ENCODE assay signal across 27 cellular contexts in the genomic region with DNA sequence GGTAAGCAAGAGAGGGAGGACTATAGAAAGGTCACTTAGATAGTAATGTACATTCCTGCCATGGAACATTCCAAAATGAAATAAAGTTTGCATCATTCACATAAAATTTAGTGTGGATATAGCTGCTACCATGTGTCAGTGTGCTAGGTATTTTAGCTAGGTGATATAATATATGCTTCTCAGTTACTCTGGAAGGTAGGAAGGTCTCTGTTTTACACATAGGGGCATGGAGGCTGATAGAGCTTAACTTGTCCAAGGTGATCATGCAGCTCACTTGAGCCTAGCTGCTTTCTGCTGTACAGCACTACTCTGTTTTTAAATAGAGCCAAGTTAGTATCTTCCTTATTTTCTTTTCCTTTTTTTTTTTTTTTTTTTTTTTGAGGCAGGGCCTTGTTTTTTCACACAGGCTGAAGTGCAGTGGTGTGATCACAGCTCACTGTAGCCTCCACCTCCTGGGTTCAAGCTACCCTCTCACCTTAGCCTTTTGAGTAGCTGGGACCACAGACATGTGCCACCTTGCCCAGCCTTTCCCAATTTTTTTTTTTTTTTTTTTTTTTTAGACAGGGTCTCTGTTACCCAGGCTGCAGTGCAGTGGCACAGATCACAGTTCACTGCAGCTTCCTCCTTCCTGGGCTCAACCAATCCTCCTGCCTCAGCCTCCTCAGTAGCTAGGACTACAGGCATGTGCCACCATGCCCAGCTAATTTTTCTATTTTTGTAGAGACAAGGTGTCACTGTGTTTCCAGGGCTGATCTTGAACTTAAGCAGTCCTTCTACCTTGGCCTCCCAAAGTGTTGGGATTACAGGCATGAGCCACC. TPM values are rescaled to one million over a fixed set of nuclear protein-coding genes. Genes with fewer than 3 reads are reported as not detected.
DNase-seq lines count a peak whose midpoint lies in the region; ATAC-seq and TF ChIP-seq lines count a peak whose summit lies in the region.
"Had no signal": no experiment of that assay in that cellular context is flagged by ENCODE, and none has a peak within 500 bp of the region (broad histone marks: within the 10 kb centered on the region; RNA-seq: fewer than 3 reads in every experiment).

No MANE protein-coding gene starts in this region.

- H3F3A ChIP-seq in GM23338 (replicated peaks; ENCODE audit: low read depth), result peaks cover 4% of the 10 kb centered on the region; the same call in 1 of the 2 replicates

- H3K9me3 Mint-ChIP-seq in activated T-cell treated with anti-CD3 and anti-CD28 coated beads, Interleukin-2, amount 50 U/mL, for 72 hours, result no peaks in the 10 kb centered on the region
- H3K9me3 Mint-ChIP-seq in GM23338, result no peaks in the 10 kb centered on the region
- H3K9me3 Mint-ChIP-seq: stimulated activated naive CD8-positive, alpha-beta T cell treated with anti-CD3 and anti-CD28 coated beads, Interleukin-15, Interleukin-2, amounts not matched to agents 100 ng/mL and 50 ng/mL, for 24 hours had no signal

- H3K9me3 ChIP-seq in SK-N-MC (ENCODE audit: low read depth, low read length), result no peaks in the 10 kb centered on the region
- H3K9me3 ChIP-seq: colonic mucosa, SK-N-SH, tibial artery had no signal

- H3K27me3 Mint-ChIP-seq in activated T-cell treated with anti-CD3 and anti-CD28 coated beads, Interleukin-2, amount 50 U/mL, for 72 hours (ENCODE audit: low read depth), result no peaks in the 10 kb centered on the region
- peaks cover 7% of the 10 kb centered on the region for H3K27me3 Mint-ChIP-seq in GM23338 (ENCODE audit: insufficient read depth, low read depth, poor library complexity)
- H3K27me3 Mint-ChIP-seq: stimulated activated naive CD8-positive, alpha-beta T cell treated with anti-CD3 and anti-CD28 coated beads, Interleukin-15, Interleukin-2, amounts not matched to agents 100 ng/mL and 50 ng/mL, for 24 hours had no signal

- no peaks in the 10 kb centered on the region for H3K27me3 ChIP-seq in GM23338 (ENCODE audit: insufficient read depth)
- H3K27me3 ChIP-seq: colonic mucosa, tibial artery had no signal

- TF ChIP-seq CTCF in GM23338 (conservative IDR thresholded peaks at IDR 0.05; ENCODE audit: low read depth in 2 of 2), result no peak
- TF ChIP-seq CTCF in omental fat pad (IDR thresholded peaks at IDR 0.05), result no peak

- DNase-seq in activated T-cell treated with anti-CD3 and anti-CD28 coated beads, Interleukin-2, amount 50 U/mL, for 72 hours, result no peak
- DNase-seq in activated T-cell treated with anti-CD3 and anti-CD28 coated beads, Interleukin-2, amount 50 U/mL, for 48 hours, result no peak
- DNase-seq in GM23338 (ENCODE audit: low spot score), result no peak
- no peak for DNase-seq in SK-N-MC (ENCODE audit: low read depth, low spot score)
- no peak for DNase-seq in omental fat pad (ENCODE audit: low spot score)
- DNase-seq in cerebellar cortex (ENCODE audit: low spot score), result no peak
- DNase-seq: activated CD4-positive, alpha-beta T cell treated with anti-CD3 and anti-CD28 coated beads, Interleukin-2, amount 50 U/mL, for 1 hour; activated CD8-positive, alpha-beta memory T cell treated with anti-CD3 and anti-CD28 coated beads, Interleukin-2, amount 50 U/mL, for 48 hours; activated effector memory CD4-positive, alpha-beta T cell treated with anti-CD3 and anti-CD28 coated beads, Interleukin-2, amount 50 U/mL, for 16 hours; colonic mucosa; HCEC 1CT; mesenchymal stem cell; NCI-H1417 treated with DMSO at 0.1 percent for 48 hours; NCI-H510A; NK-92 treated with Interleukin-12 subunit alpha and Interleukin-12 subunit beta, amount 100 ng/mL, for 24 hours; occipital lobe; SK-N-SH; stimulated activated CD4-positive, alpha-beta T cell treated with anti-CD3 and anti-CD28 coated beads, Interleukin-2, amount 100 ng/mL, for 48 hours; tibial artery; WERI-Rb-1 had no signal

- peaks cover 74% of the 10 kb centered on the region for H3K79me2 ChIP-seq in GM23338 (replicated peaks; ENCODE audit: insufficient read depth)

- H3K4me1 ChIP-seq in GM23338 (ENCODE audit: insufficient read depth), result peaks cover 46% of the 10 kb centered on the region

- H3K27ac Mint-ChIP-seq in activated T-cell treated with anti-CD3 and anti-CD28 coated beads, Interleukin-2, amount 50 U/mL, for 72 hours, result peak overlapping the region; percentile 63
- H3K27ac Mint-ChIP-seq in GM23338, result peak overlapping the region; percentile 36; the same call in 1 of the 2 replicates
- H3K27ac Mint-ChIP-seq: stimulated activated naive CD8-positive, alpha-beta T cell treated with anti-CD3 and anti-CD28 coated beads, Interleukin-15, Interleukin-2, amounts not matched to agents 100 ng/mL and 50 ng/mL, for 24 hours had no signal

- H3K4me3 Mint-ChIP-seq in activated T-cell treated with anti-CD3 and anti-CD28 coated beads, Interleukin-2, amount 50 U/mL, for 72 hours, result no peak overlapping the region
- H3K4me3 Mint-ChIP-seq in GM23338, result no peak overlapping the region
- H3K4me3 Mint-ChIP-seq: stimulated activated naive CD8-positive, alpha-beta T cell treated with anti-CD3 and anti-CD28 coated beads, Interleukin-15, Interleukin-2, amounts not matched to agents 100 ng/mL and 50 ng/mL, for 24 hours had no signal

- H3K4me3 ChIP-seq in GM23338 (no peak overlapping the region), SK-N-MC (peak overlapping the region; percentile 42)
- H3K4me3 ChIP-seq: colonic mucosa, tibial artery had no signal

- no peaks in the 10 kb centered on the region for H3K9me2 ChIP-seq in GM23338 (ENCODE audit: insufficient read depth)
- H3K9me2 ChIP-seq: SK-N-SH had no signal

- ATAC-seq in activated T-cell treated with anti-CD3 and anti-CD28 coated beads, Interleukin-2, amount 50 U/mL, for 72 hours (replicated peaks in 1 of 2), result no peak
- ATAC-seq in GM23338, result no peak
- peak; percentile 34 for ATAC-seq in omental fat pad (ENCODE audit: low FRiP score)
- no peak for ATAC-seq in HG03432 (IDR thresholded peaks at IDR 0.05; ENCODE audit: unreplicated experiment)
- no peak for ATAC-seq in HG03108 (IDR thresholded peaks at IDR 0.05; ENCODE audit: unreplicated experiment)

- peak overlapping the region; percentile 30; the same call in 1 of the 2 replicates for H3K27ac ChIP-seq in GM23338 (ENCODE audit: low read depth)
- peak overlapping the region; percentile 72 for H3K27ac ChIP-seq in SK-N-MC
- H3K27ac ChIP-seq: C4-2B, colonic mucosa, tibial artery, WERI-Rb-1 had no signal

- H3K4me1 Mint-ChIP-seq in activated T-cell treated with anti-CD3 and anti-CD28 coated beads, Interleukin-2, amount 50 U/mL, for 72 hours (ENCODE audit: low read depth), result peaks cover 43% of the 10 kb centered on the region
- peaks cover 58% of the 10 kb centered on the region for H3K4me1 Mint-ChIP-seq in GM23338

- H3K36me3 Mint-ChIP-seq in activated T-cell treated with anti-CD3 and anti-CD28 coated beads, Interleukin-2, amount 50 U/mL, for 72 hours (ENCODE audit: insufficient read depth in 2 of 2), result no peaks in the 10 kb centered on the region
- peaks cover 12% of the 10 kb centered on the region; the same call in 2 of the 3 replicates for H3K36me3 Mint-ChIP-seq in GM23338 (ENCODE audit: low read depth)

- H3K36me3 ChIP-seq in GM23338 (ENCODE audit: insufficient read depth) (no peaks in the 10 kb centered on the region), SK-N-MC (ENCODE audit: insufficient read depth, low read length) (no peaks in the 10 kb centered on the region)
- H3K36me3 ChIP-seq: colonic mucosa, WERI-Rb-1 had no signal

- peaks cover 4% of the 10 kb centered on the region; the same call in 1 of the 2 replicates for H4K20me1 ChIP-seq in GM23338 (replicated peaks; ENCODE audit: insufficient read depth)

- H3K4me2 ChIP-seq in GM23338, result peak overlapping the region; percentile 58; the same call in 1 of the 2 replicates
- H3K4me2 ChIP-seq: SK-N-SH had no signal

- H2AFZ ChIP-seq in GM23338, result no peak overlapping the region

- no peak overlapping the region for H3K9ac ChIP-seq in SK-N-MC (ENCODE audit: insufficient read length)
- H3K9ac ChIP-seq: SK-N-SH had no signal

TF ChIP-seq in GM23338, 12 proteins besides CTCF, POLR2A, EP300 and RAD21 (continues in another document):
- TF ChIP-seq, protein P1, sequence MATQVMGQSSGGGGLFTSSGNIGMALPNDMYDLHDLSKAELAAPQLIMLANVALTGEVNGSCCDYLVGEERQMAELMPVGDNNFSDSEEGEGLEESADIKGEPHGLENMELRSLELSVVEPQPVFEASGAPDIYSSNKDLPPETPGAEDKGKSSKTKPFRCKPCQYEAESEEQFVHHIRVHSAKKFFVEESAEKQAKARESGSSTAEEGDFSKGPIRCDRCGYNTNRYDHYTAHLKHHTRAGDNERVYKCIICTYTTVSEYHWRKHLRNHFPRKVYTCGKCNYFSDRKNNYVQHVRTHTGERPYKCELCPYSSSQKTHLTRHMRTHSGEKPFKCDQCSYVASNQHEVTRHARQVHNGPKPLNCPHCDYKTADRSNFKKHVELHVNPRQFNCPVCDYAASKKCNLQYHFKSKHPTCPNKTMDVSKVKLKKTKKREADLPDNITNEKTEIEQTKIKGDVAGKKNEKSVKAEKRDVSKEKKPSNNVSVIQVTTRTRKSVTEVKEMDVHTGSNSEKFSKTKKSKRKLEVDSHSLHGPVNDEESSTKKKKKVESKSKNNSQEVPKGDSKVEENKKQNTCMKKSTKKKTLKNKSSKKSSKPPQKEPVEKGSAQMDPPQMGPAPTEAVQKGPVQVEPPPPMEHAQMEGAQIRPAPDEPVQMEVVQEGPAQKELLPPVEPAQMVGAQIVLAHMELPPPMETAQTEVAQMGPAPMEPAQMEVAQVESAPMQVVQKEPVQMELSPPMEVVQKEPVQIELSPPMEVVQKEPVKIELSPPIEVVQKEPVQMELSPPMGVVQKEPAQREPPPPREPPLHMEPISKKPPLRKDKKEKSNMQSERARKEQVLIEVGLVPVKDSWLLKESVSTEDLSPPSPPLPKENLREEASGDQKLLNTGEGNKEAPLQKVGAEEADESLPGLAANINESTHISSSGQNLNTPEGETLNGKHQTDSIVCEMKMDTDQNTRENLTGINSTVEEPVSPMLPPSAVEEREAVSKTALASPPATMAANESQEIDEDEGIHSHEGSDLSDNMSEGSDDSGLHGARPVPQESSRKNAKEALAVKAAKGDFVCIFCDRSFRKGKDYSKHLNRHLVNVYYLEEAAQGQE (IDR thresholded peaks at IDR 0.05; ENCODE audit: unreplicated experiment), result no peak
- no peak for TF ChIP-seq ZNF114 (CRISPR knock-in tag; IDR thresholded peaks at IDR 0.05)
- TF ChIP-seq EZH2 (IDR thresholded peaks at IDR 0.05; ENCODE audit: low read depth, unreplicated experiment), result no peak
- TF ChIP-seq NANOG (IDR thresholded peaks at IDR 0.05; ENCODE audit: borderline replicate concordance), result no peak
- TF ChIP-seq POLR2AphosphoS5 (IDR thresholded peaks at IDR 0.05; ENCODE audit: low read depth), result no peak

RNA-seq across cellular contexts. Expression of a gene that starts 10.4 kb away (rescaled TPM):
- total RNA-seq in activated T-cell treated with anti-CD3 and anti-CD28 coated beads, Interleukin-2, amount 50 U/mL, for 72 hours, result 10 to 100 TPM; 57.5 to 68.6 TPM
- total RNA-seq in GM23338 (2014; rRNA removed; shearing (Covaris generic)), result 53.8 and 67.2 TPM in 2 replicates
- 37.6 and 42.6 TPM in 2 replicates for polyA plus RNA-seq in GM23338 (2016; fragmentation: Nextera tagmentation; extraction: Ambion mirVana)
- total RNA-seq in omental fat pad, result 100 to 1,000 TPM in 2 of 4 donors, 10 to 100 TPM in 2; 89.4 to 138 (median 103) TPM

RNA-seq across cellular contexts. Expression of a gene that starts 53.0 kb away (rescaled TPM):
- under 1 TPM in 1 of 2 donors, not detected in 1; 0.38 TPM for total RNA-seq in activated T-cell treated with anti-CD3 and anti-CD28 coated beads, Interleukin-2, amount 50 U/mL, for 72 hours
- total RNA-seq in GM23338 (2014; rRNA removed; shearing (Covaris generic)), result 1.1 TPM in 1 of 2 replicates, not detected in the other
- 0.97 and 1.6 TPM in 2 replicates for polyA plus RNA-seq in GM23338 (2016; fragmentation: Nextera tagmentation; extraction: Ambion mirVana)
- 1 to 10 TPM in 2 of 4 donors, under 1 TPM in 1, not detected in 1; 0.48 to 2.2 (median 1.5) TPM for total RNA-seq in omental fat pad
- total RNA-seq: glomerular endothelial cell; RPMI7951; T-helper 2 cell treated with Interferon-gamma antibody and Interleukin-4, amounts not matched to agents 100 ng/mL and 5 ng/mL, for 36 hours had no signal
